In the genomic region with DNA sequence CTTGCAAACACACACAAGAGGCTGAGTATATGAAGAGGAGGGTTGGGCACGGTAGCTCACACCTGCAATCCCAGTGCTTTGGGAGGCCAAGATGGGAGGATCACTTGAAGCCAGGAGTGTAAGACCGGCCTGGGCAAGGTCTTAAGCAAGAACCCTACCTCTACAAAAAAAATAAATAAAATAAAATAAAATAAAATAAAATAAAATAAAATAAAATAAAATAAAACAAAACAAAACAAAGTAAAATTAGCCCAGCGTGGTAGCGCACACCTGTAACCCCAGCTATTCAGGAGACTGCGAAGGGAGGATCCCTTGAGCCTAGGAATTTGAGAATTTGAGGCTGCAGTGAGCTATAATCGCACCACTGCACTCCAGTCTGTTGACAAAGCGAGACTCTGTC, we compare ENCODE assay signal across 13 cellular contexts.
"Had no signal": no experiment of that assay in that cellular context is flagged by ENCODE, and none has a peak within 500 bp of the region (broad histone marks: within the 10 kb centered on the region; RNA-seq: fewer than 3 reads in every experiment).

No MANE protein-coding gene starts in this region.

- H3K27me3 ChIP-seq: colonic mucosa had no signal

- ATAC-seq: activated CD4-positive, alpha-beta T cell treated with anti-CD3 and anti-CD28 coated beads for 36 hours; effector memory CD8-positive, alpha-beta T cell; left lobe of liver; T-cell had no signal

- H3K27ac ChIP-seq: epithelial cell of prostate, parathyroid adenoma, SK-N-MC, VCaP had no signal

- DNase-seq: activated CD4-positive, alpha-beta memory T cell treated with anti-CD3 and anti-CD28 coated beads, Interleukin-2, amount 10 ng/mL, durations not matched to agents 7 days and 5 days; activated CD4-positive, alpha-beta T cell treated with anti-CD3 and anti-CD28 coated beads for 36 hours; activated naive CD4-positive, alpha-beta T cell treated with anti-CD3 and anti-CD28 coated beads for 36 hours; activated T-cell treated with anti-CD3 and anti-CD28 coated beads, Interleukin-2, amount 50 U/mL, for 48 hours; effector memory CD8-positive, alpha-beta T cell; T-cell; T1000 had no signal

- H3K4me1 ChIP-seq: colonic mucosa, parathyroid adenoma had no signal

- H3K4me3 ChIP-seq: colonic mucosa, SK-N-MC had no signal

- H3K9me3 ChIP-seq: colonic mucosa had no signal

- H3K36me3 ChIP-seq: colonic mucosa had no signal
